ENCODE assay signal across 29 cellular contexts in genomic region chr16:51757921-51758479, GRCh38.
"Had no signal": no experiment of that assay in that cellular context is flagged by ENCODE, and none has a peak within 500 bp of the region (broad histone marks: within the 10 kb centered on the region; RNA-seq: fewer than 3 reads in every experiment).

No MANE protein-coding gene starts in this region.

- H3K4me1 ChIP-seq: ascending aorta had no signal

- H3K36me3 ChIP-seq: ascending aorta, cardiac muscle cell had no signal

- FAIRE-seq: bronchial epithelial cell had no signal

- H3K4me3 ChIP-seq: ascending aorta, cardiac muscle cell had no signal

- H3K27me3 ChIP-seq: ascending aorta had no signal

- ATAC-seq: activated CD8-positive, alpha-beta memory T cell treated with anti-CD3 and anti-CD28 coated beads, Interleukin-2, amount 10 ng/mL, durations not matched to agents 7 days and 5 days; activated CD8-positive, alpha-beta T cell treated with anti-CD3 and anti-CD28 coated beads, Interleukin-2, amount 10 ng/mL, durations not matched to agents 7 days and 5 days; activated naive CD8-positive, alpha-beta T cell treated with anti-CD3 and anti-CD28 coated beads, Interleukin-2, amount 50 U/mL, for 24 hours had no signal

- H3K27ac ChIP-seq: ascending aorta, cardiac muscle cell had no signal

- H3K9me3 ChIP-seq: ascending aorta had no signal

- DNase-seq: activated B cell treated with CpG ODN at 0.5 μM for 24 hours; activated CD4-positive, alpha-beta memory T cell treated with anti-CD3 and anti-CD28 coated beads, Interleukin-2, amount 10 ng/mL, durations not matched to agents 7 days and 5 days; activated CD4-positive, alpha-beta T cell treated with anti-CD3 and anti-CD28 coated beads for 4 hours; activated CD4-positive, alpha-beta T cell treated with anti-CD3 and anti-CD28 coated beads, Interleukin-2, amount 10 ng/mL, durations not matched to agents 24 days and 14 days; activated CD4-positive, alpha-beta T cell treated with anti-CD3 and anti-CD28 coated beads, Interleukin-2, amount 50 U/mL, for 1 hour; activated CD4-positive, alpha-beta T cell treated with anti-CD3 and anti-CD28 coated beads, Interleukin-2, amount 50 U/mL, for 48 hours; activated CD4-positive, CD25-positive, alpha-beta regulatory T cell treated with anti-CD3 and anti-CD28 coated beads, Interleukin-2, amount 50 U/mL, for 72 hours; activated CD8-positive, alpha-beta memory T cell treated with anti-CD3 and anti-CD28 coated beads for 24 hours; activated CD8-positive, alpha-beta memory T cell treated with anti-CD3 and anti-CD28 coated beads, Interleukin-2, amount 10 ng/mL, durations not matched to agents 7 days and 5 days; activated CD8-positive, alpha-beta memory T cell treated with anti-CD3 and anti-CD28 coated beads, Interleukin-2, amount 50 U/mL, for 48 hours; activated CD8-positive, alpha-beta T cell treated with anti-CD3 and anti-CD28 coated beads, Interleukin-2, amount 10 ng/mL, durations not matched to agents 7 days and 5 days; activated effector memory CD4-positive, alpha-beta T cell treated with Interleukin-2 at 50 U/mL for 16 hours; activated gamma-delta T cell; activated naive CD4-positive, alpha-beta T cell treated with anti-CD3 and anti-CD28 coated beads, Interleukin-2, amount 10 ng/mL, durations not matched to agents 7 days and 5 days; activated naive CD4-positive, alpha-beta T cell treated with Interleukin-2 at 50 U/mL for 16 hours; activated naive CD8-positive, alpha-beta T cell treated with anti-CD3 and anti-CD28 coated beads, Interleukin-2, amount 10 ng/mL, durations not matched to agents 7 days and 5 days; activated naive CD8-positive, alpha-beta T cell treated with anti-CD3 and anti-CD28 coated beads, Interleukin-2, amount 50 U/mL, for 24 hours; activated T-cell treated with anti-CD3 and anti-CD28 coated beads, Interleukin-2, amount 50 U/mL, for 24 hours; activated T-cell treated with anti-CD3 and anti-CD28 coated beads, Interleukin-2, amount 50 U/mL, for 48 hours; amygdala; anterior cingulate cortex; caudate nucleus; cerebellar nuclear complex; T-helper 1 cell; T-helper 2 cell; T-helper 9 cell had no signal
